In the genomic region with DNA sequence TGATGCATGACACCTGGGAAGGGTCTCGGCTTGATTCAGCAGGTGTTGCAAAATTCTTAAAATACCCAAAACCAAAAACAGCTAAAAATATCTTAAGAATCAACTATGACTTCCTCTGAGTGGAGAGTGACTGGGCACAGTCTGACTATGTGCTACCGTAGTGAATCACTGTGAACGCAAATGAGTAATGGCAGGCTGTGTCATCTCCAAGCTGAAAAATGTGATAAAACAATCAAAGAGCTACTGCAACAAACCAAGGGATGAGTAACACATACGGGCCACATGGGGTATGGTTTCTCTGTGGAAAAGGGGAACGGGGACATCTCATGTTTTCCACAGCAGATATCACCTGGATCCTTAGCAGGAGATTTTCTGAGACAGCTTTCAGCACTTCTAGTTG, we compare ENCODE assay signal across 9 cellular contexts.
A peak's percentile ranks its signal among the peaks of the same experiment; 100 is the strongest.
DNase-seq lines count a peak whose midpoint lies in the region; ATAC-seq and TF ChIP-seq lines count a peak whose summit lies in the region.
"Had no signal": no experiment of that assay in that cellular context is flagged by ENCODE, and none has a peak within 500 bp of the region (broad histone marks: within the 10 kb centered on the region; RNA-seq: fewer than 3 reads in every experiment).

No MANE protein-coding gene starts in this region.

- H3K9me3 ChIP-seq in BLaER1 (no peaks in the 10 kb centered on the region), mammary epithelial cell (replicated peaks; ENCODE audit: insufficient read depth, low read length) (no peaks in the 10 kb centered on the region), A673 (ENCODE audit: low read depth, low read length, poor library complexity, severe bottlenecking) (no peaks in the 10 kb centered on the region)
- H3K9me3 ChIP-seq: upper lobe of right lung had no signal

- H3K4me2 ChIP-seq in BLaER1 (peak overlapping the region; percentile 25), mammary epithelial cell (ENCODE audit: insufficient read depth, low read depth, low read length) (peak overlapping the region; percentile 43)

- TF ChIP-seq CTCF in mammary epithelial cell (conservative IDR thresholded peaks at IDR 0.05 in 1 of 2, IDR thresholded peaks at IDR 0.05 in 1 of 2; ENCODE audit: extremely low read depth in 1 of 2, insufficient read depth in 1 of 2, low read depth in 1 of 2, low read length in 2 of 2) (no peak), A673 (conservative IDR thresholded peaks at IDR 0.05; ENCODE audit: low read depth, low read length) (no peak)

- dilution Hi-C loops in mammary epithelial cell (cut with HindIII; ENCODE audit: low sequenced_read_pairs): no loop called here

- BruUV-seq in mammary epithelial cell (replicated peaks; lab: Mats Ljungman, UMichigan) (no TSS peak), A673 (replicated peaks; lab: Mats Ljungman, UMichigan) (no TSS peak)

- no peak overlapping the region for H3K9ac ChIP-seq in BLaER1
- H3K9ac ChIP-seq in mammary epithelial cell (ENCODE audit: insufficient read depth, low read length): no peak overlapping the region

- POLR2A ChIA-PET in A673 (lab: Charles Lee; ENCODE audit: low non-redundant PET): no interaction called here

- no peaks in the 10 kb centered on the region for H4K20me1 ChIP-seq in BLaER1
- H4K20me1 ChIP-seq in mammary epithelial cell (ENCODE audit: insufficient read depth, low read length): no peaks in the 10 kb centered on the region

- H3K4me1 ChIP-seq in BLaER1 (peaks cover 9% of the 10 kb centered on the region), mammary epithelial cell (ENCODE audit: insufficient read depth, low read length) (peaks cover 14% of the 10 kb centered on the region), A673 (ENCODE audit: insufficient read depth, low read length, poor library complexity, severe bottlenecking) (no peaks in the 10 kb centered on the region)
- H3K4me1 ChIP-seq: upper lobe of right lung had no signal

- no peak overlapping the region for H3K27ac ChIP-seq in BLaER1
- peak overlapping the region; percentile 61 for H3K27ac ChIP-seq in mammary epithelial cell (ENCODE audit: insufficient read depth, low read depth, low read length)
- no peak overlapping the region for H3K27ac ChIP-seq in A673 (ENCODE audit: low read depth, low read length, poor library complexity, severe bottlenecking)
- H3K27ac ChIP-seq: upper lobe of right lung had no signal

- no peaks in the 10 kb centered on the region for H3K36me3 ChIP-seq in BLaER1
- no peaks in the 10 kb centered on the region for H3K36me3 ChIP-seq in mammary epithelial cell (ENCODE audit: insufficient read depth, low read length)
- H3K36me3 ChIP-seq in A673 (ENCODE audit: insufficient read depth, low read length, poor library complexity, severe bottlenecking): no peaks in the 10 kb centered on the region
- H3K36me3 ChIP-seq: upper lobe of right lung had no signal

- peak overlapping the region; percentile 25 for H2AFZ ChIP-seq in mammary epithelial cell (ENCODE audit: low read depth, low read length)

- ATAC-seq in GM19043 (IDR thresholded peaks at IDR 0.05; ENCODE audit: low read depth, unreplicated experiment) (peak; percentile 53), HG03439 (IDR thresholded peaks at IDR 0.05; ENCODE audit: unreplicated experiment) (peak; percentile 69)

- intact Hi-C loops in mammary epithelial cell (cut with micrococcal nuclease): loop anchor here (1.0 to 5.0 kb wide), 11 partner anchors 24 to 1554 kb away; a partner anchor contains a TSS
- intact Hi-C loops in A673 (cut with micrococcal nuclease; ENCODE audit: unreplicated experiment): loop anchor here (10.0 kb wide), 1 partner anchor 1556 kb away; no protein-coding TSS in a partner anchor

- in situ Hi-C loops in mammary epithelial cell (cut with MboI; ENCODE audit: low sequenced_read_pairs in 2 of 2): loop anchor here in 1 of 2 donors (25.0 kb wide), 1 partner anchor 589 kb away; no protein-coding TSS in a partner anchor

- 2% methylated on average over 5 of the region's 5 CpGs for WGBS in mammary epithelial cell (ENCODE audit: low coverage, missing lambda C conversion rate)

- no peaks in the 10 kb centered on the region for H3K79me2 ChIP-seq in mammary epithelial cell (ENCODE audit: insufficient read depth, low read length)

- H3K4me3 ChIP-seq in BLaER1 (no peak overlapping the region), mammary epithelial cell (replicated peaks in 1 of 3; ENCODE audit: insufficient read depth in 1 of 3, low read depth in 2 of 3, low read length in 3 of 3) (no peak overlapping the region), A673 (ENCODE audit: low read depth, low read length, poor library complexity, severe bottlenecking) (no peak overlapping the region)
- H3K4me3 ChIP-seq: upper lobe of right lung had no signal

- DNase-seq in mammary epithelial cell (peak; percentile 93), NCI-H524 treated with DMSO at 0.1 percent for 48 hours (lab: John Stamatoyannopoulos, UW) (no peak), AML-193 (lab: John Stamatoyannopoulos, UW) (no peak), A673 (ENCODE audit: low spot score) (no peak), NCI-H2107 treated with DMSO at 0.1 percent for 48 hours (lab: John Stamatoyannopoulos, UW; ENCODE audit: unreplicated experiment) (no peak)
- DNase-seq: upper lobe of right lung had no signal

- H3K27me3 ChIP-seq in BLaER1: no peaks in the 10 kb centered on the region
- no peaks in the 10 kb centered on the region for H3K27me3 ChIP-seq in mammary epithelial cell (ENCODE audit: insufficient read depth, low read length)
- no peaks in the 10 kb centered on the region for H3K27me3 ChIP-seq in A673 (replicated peaks; ENCODE audit: insufficient read depth, low read depth, low read length, poor library complexity)
- H3K27me3 ChIP-seq: upper lobe of right lung had no signal

- CTCF ChIA-PET in mammary epithelial cell (lab: Charles Lee; ENCODE audit: low non-redundant PET) (interaction anchor here (0.7 kb wide), 1 partner anchor 24 kb away, joined by 4 read pairs; no protein-coding TSS in a partner anchor), A673 (lab: Charles Lee) (interaction anchor here (0.5 to 0.6 kb wide), 2 partner anchors 406 to 1817 kb away, joined by 3 to 14 read pairs; no protein-coding TSS in a partner anchor)
